In genomic region chr14:91317381-91318313, GRCh38 we compare ENCODE assay signal across 8 cellular contexts.
DNase-seq lines count a peak whose midpoint lies in the region; ATAC-seq and TF ChIP-seq lines count a peak whose summit lies in the region.

No MANE protein-coding gene starts in this region.

- peak; percentile 22 for TF ChIP-seq CTCF in GM06990 (IDR thresholded peaks at IDR 0.05; ENCODE audit: insufficient read depth, low read length, poor library complexity, severe bottlenecking)
- TF ChIP-seq CTCF in fibroblast of mammary gland (conservative IDR thresholded peaks at IDR 0.05; ENCODE audit: control insufficient read depth, insufficient read depth, low read depth, low read length): peak; percentile 5

- H3K36me3 ChIP-seq in GM06990 (ENCODE audit: control insufficient read depth, insufficient read depth, low read length): peaks cover 59% of the 10 kb centered on the region

- no peak for ATAC-seq in HG03378 (IDR thresholded peaks at IDR 0.05; ENCODE audit: unreplicated experiment)

- DNase-seq in GM06990 (ENCODE audit: extremely low read depth, insufficient read length) (peak; percentile 65), NCI-H2029 treated with DMSO at 0.1 percent for 48 hours (lab: John Stamatoyannopoulos, UW) (peak; percentile 39), activated T-cell treated with anti-CD3 and anti-CD28 coated beads for 24 hours (ENCODE audit: low read depth) (peak; percentile 67), fibroblast of mammary gland (ENCODE audit: low read depth) (peak; percentile 20), nucleus accumbens (lab: John Stamatoyannopoulos, UW) (no peak), head of caudate nucleus (no peak)
- DNase-seq in stimulated activated CD4-positive, alpha-beta T cell treated with anti-CD3 and anti-CD28 coated beads, Interleukin-2, amount 100 ng/mL, for 4 hours (ENCODE audit: low read depth): peak; percentile 66

- no peaks in the 10 kb centered on the region for H3K27me3 ChIP-seq in GM06990 (replicated peaks; ENCODE audit: control insufficient read depth, insufficient read depth, low read length)

- H3K4me3 ChIP-seq in GM06990 (replicated peaks; ENCODE audit: low read depth, low read length) (no peak overlapping the region), fibroblast of mammary gland (ENCODE audit: control insufficient read depth, low read depth, low read length) (no peak overlapping the region)

- intact Hi-C loops in head of caudate nucleus (cut with DNase I): no loop called here

Comparison
In these comparisons a context has a peak if more than half of its experiments do, and no peak if none do; other contexts are left out.
1. DNase-seq: peak in GM06990 (single experiment), NCI-H2029 treated with DMSO at 0.1 percent for 48 hours (single experiment), activated T-cell treated with anti-CD3 and anti-CD28 coated beads for 24 hours (single experiment), fibroblast of mammary gland (single experiment) and stimulated activated CD4-positive, alpha-beta T cell treated with anti-CD3 and anti-CD28 coated beads, Interleukin-2, amount 100 ng/mL, for 4 hours (single experiment); none in nucleus accumbens (0 of 56) and head of caudate nucleus (0 of 42).